In genomic region chr17:27752831-27753583, GRCh38 we compare ENCODE assay signal across 10 cellular contexts. TPM values are rescaled to one million over a fixed set of nuclear protein-coding genes. Genes with fewer than 3 reads are reported as not detected.
DNase-seq lines count a peak whose midpoint lies in the region; ATAC-seq, FAIRE-seq and TF ChIP-seq lines count a peak whose summit lies in the region.
"Not testable (repeated sequence)": the region's sequence is repeated elsewhere in the genome, so short reads cannot be mapped to it uniquely, and the experiment has no call there.
"Had no signal": no experiment of that assay in that cellular context is flagged by ENCODE, and none has a peak within 500 bp of the region (broad histone marks: within the 10 kb centered on the region; RNA-seq: fewer than 3 reads in every experiment).

No MANE protein-coding gene starts in this region.

- not testable (repeated sequence) for H3K36me3 Mint-ChIP-seq in WTC11; activated T-helper 17 cell treated with anti-CD3 and anti-CD28 coated beads, Interleukin-2, amount 50 U/mL, for 72 hours (ENCODE audit: low read depth)

- not testable (repeated sequence) for H3K4me3 ChIP-seq in DOHH2 (ENCODE audit: low read length); endothelial cell of umbilical vein (replicated peaks in 1 of 3; ENCODE audit: insufficient read depth in 1 of 3, low read depth in 1 of 3, low read length in 3 of 3); HepG2 (replicated peaks in 1 of 3; ENCODE audit: insufficient read depth in 1 of 3, low read depth in 2 of 3, low read length in 3 of 3)

- not testable (repeated sequence) for TF ChIP-seq RAD21 in HepG2 (CRISPR knock-in tag; IDR thresholded peaks at IDR 0.05)

- not testable (repeated sequence) for H3K9me3 Mint-ChIP-seq in WTC11; activated T-helper 17 cell treated with anti-CD3 and anti-CD28 coated beads, Interleukin-2, amount 50 U/mL, for 72 hours

- intact Hi-C loops in endothelial cell of umbilical vein (cut with micrococcal nuclease); HepG2 (cut with micrococcal nuclease; ENCODE audit: unreplicated experiment): not testable (repeated sequence)
- intact Hi-C loops in posterior vena cava (cut with DNase I), result loop anchor here in 1 of 2 donors (5.0 kb wide), 1 partner anchor 96 kb away; no protein-coding TSS in a partner anchor

- not testable (repeated sequence) for H3K27me3 ChIP-seq in DOHH2 (ENCODE audit: control insufficient read depth, low read length); endothelial cell of umbilical vein (ENCODE audit: control insufficient read depth in 2 of 2, insufficient read depth in 2 of 2, low read length in 2 of 2); HepG2 (ENCODE audit: control insufficient read depth in 1 of 2, insufficient read depth in 2 of 2, low read length in 2 of 2)

- H3F3A ChIP-seq in DOHH2 (ENCODE audit: control insufficient read depth, insufficient read depth), result not testable (repeated sequence)

- dilution Hi-C loops in endothelial cell of umbilical vein (cut with MboI; ENCODE audit: extremely low pct_ligation_motif_present, low sequenced_read_pairs), result not testable (repeated sequence)

- not testable (repeated sequence) for H3K36me3 ChIP-seq in DOHH2 (ENCODE audit: control insufficient read depth, low read length); endothelial cell of umbilical vein (ENCODE audit: control insufficient read depth in 2 of 2, extremely low read depth in 1 of 2, insufficient read depth in 2 of 2, low read length in 2 of 2); HepG2 (replicated peaks in 1 of 2; ENCODE audit: control insufficient read depth in 1 of 2, insufficient read depth in 2 of 2, low read length in 2 of 2)

- H3K79me2 ChIP-seq in DOHH2 (ENCODE audit: control insufficient read depth, low read length); endothelial cell of umbilical vein (ENCODE audit: control insufficient read depth, insufficient read depth, low read length); HepG2 (ENCODE audit: insufficient read depth, low read length): not testable (repeated sequence)

- in situ Hi-C loops in HepG2 (cut with HindIII; ENCODE audit: extremely low pct_ligation_motif_present, low pct_unique_long_range_greater_than_20kb), result not testable (repeated sequence)

- TF ChIP-seq EP300 in HepG2 (IDR thresholded peaks at IDR 0.05; ENCODE audit: low read depth in 2 of 2, low read length in 2 of 2); HepG2 (CRISPR knock-in tag; IDR thresholded peaks at IDR 0.05; ENCODE audit: borderline replicate concordance): not testable (repeated sequence)

- TF ChIP-seq CTCF in DOHH2 (IDR thresholded peaks at IDR 0.05; ENCODE audit: low read depth, low read length, poor library complexity, severe bottlenecking) (peak; percentile 31), LNCAP (IDR thresholded peaks at IDR 0.05) (peak; percentile 21; the same call in 1 of the 2 replicates)
- TF ChIP-seq CTCF in WTC11 (IDR thresholded peaks at IDR 0.05); endothelial cell of umbilical vein (IDR thresholded peaks at IDR 0.05; ENCODE audit: extremely low read depth in 1 of 2, insufficient read depth in 1 of 2, low read depth in 1 of 2, low read length in 2 of 2); HepG2 (CRISPR knock-in tag; IDR thresholded peaks at IDR 0.05): not testable (repeated sequence)

- H3K27me3 Mint-ChIP-seq in WTC11 (ENCODE audit: low read depth); activated T-helper 17 cell treated with anti-CD3 and anti-CD28 coated beads, Interleukin-2, amount 50 U/mL, for 72 hours: not testable (repeated sequence)

- not testable (repeated sequence) for H3K4me1 ChIP-seq in DOHH2 (ENCODE audit: control insufficient read depth, low read length); endothelial cell of umbilical vein (ENCODE audit: control insufficient read depth, extremely low read depth, insufficient read depth, low read length); HepG2 (ENCODE audit: insufficient read depth, low read length)

- not testable (repeated sequence) for DNase-seq in WTC11 (ENCODE audit: low spot score); endothelial cell of umbilical vein (ENCODE audit: low read depth, low spot score); HepG2 (ENCODE audit: low spot score)
- peak; percentile 66 for DNase-seq in posterior vena cava (ENCODE audit: low spot score)

- FAIRE-seq in endothelial cell of umbilical vein (lab: Jason Lieb, UNC) (peak; percentile 92), HepG2 (lab: Jason Lieb, UNC) (peak; percentile 50)

- H3K4me2 ChIP-seq in DOHH2 (ENCODE audit: low read length); endothelial cell of umbilical vein (ENCODE audit: insufficient read depth, low read length); HepG2 (ENCODE audit: low read depth, low read length): not testable (repeated sequence)

- TF ChIP-seq POLR2A in endothelial cell of umbilical vein (IDR thresholded peaks at IDR 0.05; ENCODE audit: low read depth, low read length); HepG2 (IDR thresholded peaks at IDR 0.05; ENCODE audit: insufficient read depth in 1 of 2, low read depth in 2 of 2, low read length in 2 of 2): not testable (repeated sequence)

- not testable (repeated sequence) for H3K9ac ChIP-seq in endothelial cell of umbilical vein (replicated peaks; ENCODE audit: extremely low read depth, insufficient read depth, low read length); HepG2 (ENCODE audit: insufficient read depth, low read depth, low read length)

- ATAC-seq in WTC11 (peak; percentile 67), HepG2 (peak; percentile 56)
- peak; percentile 34 for ATAC-seq in activated T-helper 17 cell treated with anti-CD3 and anti-CD28 coated beads, Interleukin-2, amount 50 U/mL, for 72 hours (replicated peaks)

- not testable (repeated sequence) for H3K9me3 ChIP-seq in DOHH2 (ENCODE audit: control insufficient read depth, insufficient read depth, low read length); endothelial cell of umbilical vein (replicated peaks; ENCODE audit: control insufficient read depth, insufficient read depth, low read length); HepG2 (ENCODE audit: low read length)

- CTCF ChIA-PET in WTC11 (lab: Charles Lee), result interaction anchor here (0.7 to 4.9 kb wide), 6 partner anchors 82 to 131 kb away, joined by 3 to 80 read pairs (median 4); no protein-coding TSS in a partner anchor
- CTCF ChIA-PET in endothelial cell of umbilical vein (lab: Charles Lee), result interaction anchor here (1.0 to 8.3 kb wide), 3 partner anchors 36 to 105 kb away, joined by 3 to 262 read pairs (median 3); no protein-coding TSS in a partner anchor
- CTCF ChIA-PET in HepG2 (lab: Yijun Ruan, JAX; ENCODE audit: low intra/inter-chr PET ratio, low total read pairs), result not testable (repeated sequence)

- POLR2A ChIA-PET in WTC11 (lab: Charles Lee); endothelial cell of umbilical vein (lab: Charles Lee); HepG2 (lab: Yijun Ruan, JAX): not testable (repeated sequence)

- not testable (repeated sequence) for H3K4me1 Mint-ChIP-seq in WTC11; activated T-helper 17 cell treated with anti-CD3 and anti-CD28 coated beads, Interleukin-2, amount 50 U/mL, for 72 hours

- 36% methylated on average over 2 of the region's 19 CpGs for WGBS in HepG2 (ENCODE audit: low lambda C conversion rate)

- not testable (repeated sequence) for H2AFZ ChIP-seq in endothelial cell of umbilical vein (ENCODE audit: low read depth, low read length); HepG2 (ENCODE audit: low read length)

- not testable (repeated sequence) for H3K4me3 Mint-ChIP-seq in WTC11; activated T-helper 17 cell treated with anti-CD3 and anti-CD28 coated beads, Interleukin-2, amount 50 U/mL, for 72 hours

- not testable (repeated sequence) for BruUV-seq in endothelial cell of umbilical vein (replicated peaks; lab: Mats Ljungman, UMichigan); HepG2 (replicated peaks; lab: Mats Ljungman, UMichigan)

- H3K27ac Mint-ChIP-seq in WTC11; activated T-helper 17 cell treated with anti-CD3 and anti-CD28 coated beads, Interleukin-2, amount 50 U/mL, for 72 hours: not testable (repeated sequence)

- not testable (repeated sequence) for H3K9me2 ChIP-seq in DOHH2 (replicated peaks; ENCODE audit: control insufficient read depth, low read length)

- H3K9me1 ChIP-seq in endothelial cell of umbilical vein (replicated peaks; ENCODE audit: control insufficient read depth, extremely low read depth, insufficient read depth, low read length), result not testable (repeated sequence)

- not testable (repeated sequence) for H3K27ac ChIP-seq in DOHH2 (ENCODE audit: low read depth, low read length); endothelial cell of umbilical vein (ENCODE audit: insufficient read depth, low read depth, low read length); HepG2 (ENCODE audit: extremely low read length, insufficient read depth, low read length)

- H4K20me1 ChIP-seq in DOHH2 (ENCODE audit: control insufficient read depth, insufficient read depth, low read depth, low read length); endothelial cell of umbilical vein (replicated peaks; ENCODE audit: control insufficient read depth, extremely low read depth, insufficient read depth, low read length); HepG2 (ENCODE audit: insufficient read depth, low read length): not testable (repeated sequence)

RNA-seq across cellular contexts. Expression of gene NOS2, which starts 47.3 kb away (rescaled TPM):
- total RNA-seq in WTC11 (2021), result 0.98 to 1.4 TPM (median 1.4 TPM) in 3 replicates
- total RNA-seq in activated T-helper 17 cell treated with anti-CD3 and anti-CD28 coated beads, Interleukin-2, amount 50 U/mL, for 72 hours, result not detected
- not detected in 2 replicates for total RNA-seq in endothelial cell of umbilical vein
- 0.01 TPM in 1 of 2 replicates, not detected in the other for polyA plus RNA-seq in endothelial cell of umbilical vein
- polyA plus RNA-seq in endothelial cell of umbilical vein (2011; cell fraction: cytosol; rRNA removed), result not detected in 2 replicates
- not detected in 2 replicates for polyA plus RNA-seq in endothelial cell of umbilical vein (2011; cell fraction: nucleus; rRNA removed)
- polyA plus RNA-seq in endothelial cell of umbilical vein (2012), result not detected in 2 replicates
- polyA minus RNA-seq in endothelial cell of umbilical vein, result not detected in 2 replicates
- not detected for polyA minus RNA-seq in endothelial cell of umbilical vein (2011; cell fraction: cytosol; rRNA and poly(A)+ RNA removed)
- not detected in 2 replicates for polyA minus RNA-seq in endothelial cell of umbilical vein (2011; cell fraction: nucleus; rRNA and poly(A)+ RNA removed)
- 0.02 TPM in 1 of 2 replicates, not detected in the other for total RNA-seq in HepG2 (2016; rRNA removed; fragmentation: Illumina TruSeq; extraction: Trizol)
- not detected in 2 replicates for total RNA-seq in HepG2 (2016; cell fraction: cytosol; rRNA removed; fragmentation: Illumina TruSeq; extraction: Trizol; ENCODE audit: low read depth)
- not detected in 2 replicates for total RNA-seq in HepG2 (2016; cell fraction: insoluble cytoplasmic fraction; rRNA removed; fragmentation: Illumina TruSeq; extraction: Trizol)
- not detected in 2 replicates for total RNA-seq in HepG2 (2016; cell fraction: membrane; rRNA removed; fragmentation: Illumina TruSeq; extraction: Trizol)
- total RNA-seq in HepG2 (2016; cell fraction: nucleus; rRNA removed; fragmentation: Illumina TruSeq; extraction: Trizol), result not detected in 2 replicates
- polyA plus RNA-seq in HepG2 (2011; rRNA removed), result 0.03 TPM in 1 of 2 replicates, not detected in the other
- not detected in 2 replicates for polyA plus RNA-seq in HepG2 (2011; cell fraction: cytosol; rRNA removed)
- polyA plus RNA-seq in HepG2 (2011; cell fraction: nucleus; rRNA removed), result not detected in 2 replicates
- polyA plus RNA-seq in HepG2 (2012), result not detected in 2 replicates
- polyA plus RNA-seq in HepG2 (2016; cell fraction: cytosol; fragmentation: Illumina TruSeq; extraction: Trizol; ENCODE audit: low read depth), result not detected in 2 replicates
- polyA plus RNA-seq in HepG2 (2016; cell fraction: insoluble cytoplasmic fraction; fragmentation: Illumina TruSeq; extraction: Trizol; ENCODE audit: low read depth), result not detected in 2 replicates
- polyA plus RNA-seq in HepG2 (2016; cell fraction: membrane; fragmentation: Illumina TruSeq; extraction: Trizol; ENCODE audit: low read depth), result not detected in 2 replicates
- not detected in 2 replicates for polyA plus RNA-seq in HepG2 (2016; cell fraction: nucleus; fragmentation: Illumina TruSeq; extraction: Trizol; ENCODE audit: insufficient read depth, low read depth)
- polyA minus RNA-seq in HepG2 (2011; rRNA and poly(A)+ RNA removed; ENCODE audit: low replicate concordance), result not detected in 2 replicates
- polyA minus RNA-seq in HepG2 (2011; cell fraction: cytosol; rRNA and poly(A)+ RNA removed), result not detected in 2 replicates
- polyA minus RNA-seq in HepG2 (2011; cell fraction: nucleus; rRNA and poly(A)+ RNA removed), result not detected in 2 replicates
- total RNA-seq in posterior vena cava, result under 1 TPM; 0.33 to 0.51 TPM
- total RNA-seq: activated T-helper 1 cell treated with anti-CD3 and anti-CD28 coated beads, Interleukin-12 subunit alpha, Interleukin-12 subunit beta, Interleukin-2, Interleukin-4 antibody, amounts not matched to agents 30 ng/mL and 10 ng/mL and 1 ng/mL, durations not matched to agents 14 hours and 24 hours and 36 hours; M059J had no signal
- polyA plus RNA-seq: fibroblast of lung had no signal
